In the genomic region with DNA sequence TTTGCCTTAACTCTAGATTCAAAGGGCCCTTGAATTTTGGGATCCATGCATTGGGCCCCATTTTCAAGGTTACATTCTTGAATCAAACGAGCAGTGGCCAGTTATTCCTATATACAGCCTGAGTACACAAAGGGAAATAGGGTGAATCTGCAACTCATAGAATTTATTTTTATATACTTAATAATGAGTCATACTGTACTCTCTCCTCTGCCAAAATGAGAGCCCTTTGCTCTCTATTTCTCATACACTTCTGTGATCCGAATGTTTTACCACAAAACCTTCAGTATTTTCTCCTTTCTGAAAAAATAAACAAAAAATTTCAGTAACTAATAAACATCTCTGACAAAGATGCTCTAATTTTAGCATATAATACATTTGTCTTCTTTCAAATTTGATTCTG, we compare ENCODE assay signal across 17 cellular contexts.
"Had no signal": no experiment of that assay in that cellular context is flagged by ENCODE, and none has a peak within 500 bp of the region (broad histone marks: within the 10 kb centered on the region; RNA-seq: fewer than 3 reads in every experiment).

No MANE protein-coding gene starts in this region.

- H3K4me1 Mint-ChIP-seq: activated CD4-positive, alpha-beta memory T cell treated with anti-CD3 and anti-CD28 coated beads, Interleukin-2, amount 10 ng/mL, durations not matched to agents 7 days and 5 days; activated CD4-positive, alpha-beta T cell treated with anti-CD3 and anti-CD28 coated beads for 36 hours; memory B cell; stimulated activated naive B cell treated with anti-CD40 and anti-IgM and Interleukin-4, amounts not matched to agents 10 μg/mL and 1 μg/mL and 100 μg/mL, for 72 hours had no signal

- H3K4me3 Mint-ChIP-seq: activated CD4-positive, alpha-beta memory T cell treated with anti-CD3 and anti-CD28 coated beads, Interleukin-2, amount 10 ng/mL, durations not matched to agents 7 days and 5 days; activated CD4-positive, alpha-beta T cell treated with anti-CD3 and anti-CD28 coated beads for 36 hours; activated T-cell treated with anti-CD3 and anti-CD28 coated beads, Interleukin-2, amount 50 U/mL, for 72 hours; memory B cell; natural killer cell treated with Interleukin-12 subunit alpha and Interleukin-12 subunit beta and Interleukin-15 and Interleukin-18, amount 100 ng/mL, for 72 hours; stimulated activated naive B cell treated with anti-CD40 and anti-IgM and Interleukin-4, amounts not matched to agents 10 μg/mL and 1 μg/mL and 100 μg/mL, for 72 hours; type B pancreatic cell had no signal

- H3K27me3 Mint-ChIP-seq: memory B cell; stimulated activated naive B cell treated with anti-CD40 and anti-IgM and Interleukin-4, amounts not matched to agents 10 μg/mL and 1 μg/mL and 100 μg/mL, for 72 hours; type B pancreatic cell had no signal

- H3K27me3 ChIP-seq: ascending aorta, foreskin keratinocyte, right lobe of liver had no signal

- H3K36me3 ChIP-seq: ascending aorta, right lobe of liver had no signal

- H3K4me3 ChIP-seq: ascending aorta, right lobe of liver had no signal

- H3K4me1 ChIP-seq: ascending aorta, foreskin keratinocyte, right lobe of liver had no signal

- DNase-seq: activated CD4-positive, alpha-beta memory T cell treated with anti-CD3 and anti-CD28 coated beads, Interleukin-2, amount 10 ng/mL, durations not matched to agents 7 days and 5 days; activated CD4-positive, alpha-beta T cell treated with anti-CD3 and anti-CD28 coated beads for 36 hours; activated T-cell treated with anti-CD3 and anti-CD28 coated beads, Interleukin-2, amount 50 U/mL, for 72 hours; cortex of kidney; effector memory CD4-positive, alpha-beta T cell; foreskin keratinocyte; left colon; nucleus accumbens; right lobe of liver; stimulated activated CD4-positive, alpha-beta T cell treated with anti-CD3 and anti-CD28 coated beads, Interleukin-2, amount 100 ng/mL, for 24 hours; stimulated activated naive B cell treated with anti-CD40 and anti-IgM and Interleukin-4, amounts not matched to agents 10 μg/mL and 1 μg/mL and 100 μg/mL, for 72 hours; SW 1271 had no signal

- H3K36me3 Mint-ChIP-seq: memory B cell; natural killer cell treated with Interleukin-12 subunit alpha and Interleukin-12 subunit beta and Interleukin-15 and Interleukin-18, amount 100 ng/mL, for 72 hours; type B pancreatic cell had no signal

- H3K27ac Mint-ChIP-seq: activated CD4-positive, alpha-beta memory T cell treated with anti-CD3 and anti-CD28 coated beads, Interleukin-2, amount 10 ng/mL, durations not matched to agents 7 days and 5 days; activated CD4-positive, alpha-beta T cell treated with anti-CD3 and anti-CD28 coated beads for 36 hours; activated T-cell treated with anti-CD3 and anti-CD28 coated beads, Interleukin-2, amount 50 U/mL, for 72 hours; natural killer cell treated with Interleukin-12 subunit alpha and Interleukin-12 subunit beta and Interleukin-15 and Interleukin-18, amount 100 ng/mL, for 72 hours; stimulated activated naive B cell treated with anti-CD40 and anti-IgM and Interleukin-4, amounts not matched to agents 10 μg/mL and 1 μg/mL and 100 μg/mL, for 72 hours; type B pancreatic cell had no signal

- H3K27ac ChIP-seq: ascending aorta, foreskin keratinocyte, right lobe of liver, VCaP had no signal

- H3K9me3 Mint-ChIP-seq: activated CD4-positive, alpha-beta memory T cell treated with anti-CD3 and anti-CD28 coated beads, Interleukin-2, amount 10 ng/mL, durations not matched to agents 7 days and 5 days; activated T-cell treated with anti-CD3 and anti-CD28 coated beads, Interleukin-2, amount 50 U/mL, for 72 hours; natural killer cell treated with Interleukin-12 subunit alpha and Interleukin-12 subunit beta and Interleukin-15 and Interleukin-18, amount 100 ng/mL, for 72 hours; stimulated activated naive B cell treated with anti-CD40 and anti-IgM and Interleukin-4, amounts not matched to agents 10 μg/mL and 1 μg/mL and 100 μg/mL, for 72 hours; type B pancreatic cell had no signal
